Comparison of ENCODE assay signal across 20 cellular contexts in the genomic region with DNA sequence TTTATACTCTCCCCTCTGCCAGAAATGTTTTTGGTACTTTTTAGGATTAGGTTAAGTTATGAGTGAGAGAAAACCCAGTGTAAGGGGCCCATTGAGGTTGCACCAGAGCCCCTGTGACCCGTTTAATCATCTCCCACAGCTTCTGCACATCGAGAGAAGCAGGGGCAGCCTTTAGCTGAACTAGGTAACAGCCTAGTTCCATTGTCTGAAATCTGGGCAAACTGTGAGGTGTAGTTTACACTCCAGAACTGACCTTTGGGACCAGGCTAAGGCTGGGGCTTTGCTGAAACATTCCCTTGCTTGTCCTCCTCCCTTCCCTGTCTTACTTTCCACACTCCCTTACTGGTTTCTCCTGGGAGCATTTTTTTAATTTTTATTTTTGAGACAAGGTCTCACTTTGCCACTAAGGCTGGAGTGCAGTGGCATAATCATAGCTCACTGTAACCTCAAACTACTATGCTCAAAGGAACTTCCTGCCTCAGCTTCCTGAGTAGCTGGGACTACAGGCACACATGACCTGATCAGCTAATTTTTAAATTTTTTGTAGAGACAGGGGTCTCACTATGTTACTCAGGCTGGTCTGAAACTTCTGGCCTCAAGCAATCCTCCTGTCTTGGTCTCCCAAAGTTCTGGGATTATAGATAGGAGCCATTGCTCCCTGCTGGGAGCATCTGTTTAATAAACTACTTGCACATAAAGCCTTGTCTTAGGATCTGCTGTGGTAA. TPM values are rescaled to one million over a fixed set of nuclear protein-coding genes. Genes with fewer than 3 reads are reported as not detected.
DNase-seq lines count a peak whose midpoint lies in the region; ATAC-seq and TF ChIP-seq lines count a peak whose summit lies in the region.
"Had no signal": no experiment of that assay in that cellular context is flagged by ENCODE, and none has a peak within 500 bp of the region (broad histone marks: within the 10 kb centered on the region; RNA-seq: fewer than 3 reads in every experiment).

No MANE protein-coding gene starts in this region.

- ATAC-seq in T-helper 17 cell = peak; percentile 87
- ATAC-seq in stimulated activated effector memory CD8-positive, alpha-beta T cell treated with anti-CD3 and anti-CD28 coated beads, Interleukin-12 subunit alpha, Interleukin-12 subunit beta, amount 100 ng/mL, for 72 hours = no peak
- ATAC-seq in left lung = no peak
- no peak for ATAC-seq in HG02938 (IDR thresholded peaks at IDR 0.05; ENCODE audit: unreplicated experiment)
- ATAC-seq: Panc1 had no signal

- H3K9me3 Mint-ChIP-seq in activated T-cell treated with anti-CD3 and anti-CD28 coated beads, Interleukin-2, amount 50 U/mL, for 24 hours = peaks cover 7% of the 10 kb centered on the region
- peaks cover 5% of the 10 kb centered on the region for H3K9me3 Mint-ChIP-seq in stimulated activated effector memory CD8-positive, alpha-beta T cell treated with anti-CD3 and anti-CD28 coated beads, Interleukin-12 subunit alpha, Interleukin-12 subunit beta, amount 100 ng/mL, for 72 hours
- H3K9me3 Mint-ChIP-seq: activated B cell treated with CpG ODN at 0.5 μM for 24 hours had no signal

- DNase-seq in activated T-cell treated with anti-CD3 and anti-CD28 coated beads, Interleukin-2, amount 50 U/mL, for 24 hours = no peak
- no peak for DNase-seq in activated T-cell treated with anti-CD3 and anti-CD28 coated beads, Interleukin-2, amount 50 U/mL, for 48 hours
- DNase-seq in T-helper 17 cell (no peak), left lung (no peak), kidney tubule cell (ENCODE audit: low spot score) (no peak)
- DNase-seq in effector memory CD4-positive, alpha-beta T cell = no peak
- DNase-seq in stimulated activated effector memory CD8-positive, alpha-beta T cell treated with anti-CD3 and anti-CD28 coated beads, Interleukin-12 subunit alpha, Interleukin-12 subunit beta, amount 100 ng/mL, for 72 hours (ENCODE audit: low spot score in 2 of 2) = no peak
- DNase-seq: activated B cell treated with CpG ODN at 0.5 μM for 24 hours, left ventricle myocardium inferior, naive B cell, NCI-H2029, NCI-H69 had no signal

- H3K4me1 ChIP-seq in effector memory CD4-positive, alpha-beta T cell (ENCODE audit: control insufficient read depth, insufficient read depth, low read length, poor library complexity, severe bottlenecking) = peaks cover 23% of the 10 kb centered on the region
- H3K4me1 ChIP-seq in left lung = no peaks in the 10 kb centered on the region

- intact Hi-C loops in left lung (cut with DNase I) = no loop called here

- no peaks in the 10 kb centered on the region for H3K27me3 ChIP-seq in effector memory CD4-positive, alpha-beta T cell (replicated peaks; ENCODE audit: control insufficient read depth, insufficient read depth, low read length, poor library complexity, severe bottlenecking)
- no peaks in the 10 kb centered on the region for H3K27me3 ChIP-seq in left lung

- peaks cover 3% of the 10 kb centered on the region for H3K36me3 Mint-ChIP-seq in activated T-cell treated with anti-CD3 and anti-CD28 coated beads, Interleukin-2, amount 50 U/mL, for 24 hours (ENCODE audit: low read depth)
- peaks cover 6% of the 10 kb centered on the region for H3K36me3 Mint-ChIP-seq in T-helper 17 cell (ENCODE audit: low read depth)
- H3K36me3 Mint-ChIP-seq in stimulated activated effector memory CD8-positive, alpha-beta T cell treated with anti-CD3 and anti-CD28 coated beads, Interleukin-12 subunit alpha, Interleukin-12 subunit beta, amount 100 ng/mL, for 72 hours = no peaks in the 10 kb centered on the region
- H3K36me3 Mint-ChIP-seq: brain, naive B cell had no signal

- peaks cover 53% of the 10 kb centered on the region for H3K4me1 Mint-ChIP-seq in activated T-cell treated with anti-CD3 and anti-CD28 coated beads, Interleukin-2, amount 50 U/mL, for 24 hours (ENCODE audit: low read depth)
- H3K4me1 Mint-ChIP-seq in T-helper 17 cell = peaks cover 30% of the 10 kb centered on the region
- peaks cover 53% of the 10 kb centered on the region for H3K4me1 Mint-ChIP-seq in stimulated activated effector memory CD8-positive, alpha-beta T cell treated with anti-CD3 and anti-CD28 coated beads, Interleukin-12 subunit alpha, Interleukin-12 subunit beta, amount 100 ng/mL, for 72 hours
- H3K4me1 Mint-ChIP-seq: activated B cell treated with CpG ODN at 0.5 μM for 24 hours, brain, naive B cell had no signal

- H3K9me3 ChIP-seq in T-helper 17 cell (ENCODE audit: control insufficient read depth, low read length, poor library complexity, severe bottlenecking) (no peaks in the 10 kb centered on the region), left lung (no peaks in the 10 kb centered on the region)
- H3K9me3 ChIP-seq in effector memory CD4-positive, alpha-beta T cell (ENCODE audit: control insufficient read depth, low read length) = no peaks in the 10 kb centered on the region
- H3K9me3 ChIP-seq: left ventricle myocardium inferior had no signal

- H3K27ac Mint-ChIP-seq in activated T-cell treated with anti-CD3 and anti-CD28 coated beads, Interleukin-2, amount 50 U/mL, for 24 hours = peak overlapping the region; percentile 90
- H3K27ac Mint-ChIP-seq in T-helper 17 cell = peak overlapping the region; percentile 95
- H3K27ac Mint-ChIP-seq in stimulated activated effector memory CD8-positive, alpha-beta T cell treated with anti-CD3 and anti-CD28 coated beads, Interleukin-12 subunit alpha, Interleukin-12 subunit beta, amount 100 ng/mL, for 72 hours = peak overlapping the region; percentile 96
- H3K27ac Mint-ChIP-seq: activated B cell treated with CpG ODN at 0.5 μM for 24 hours, naive B cell had no signal

- no peak overlapping the region for H3K4me3 Mint-ChIP-seq in activated T-cell treated with anti-CD3 and anti-CD28 coated beads, Interleukin-2, amount 50 U/mL, for 24 hours
- peak overlapping the region; percentile 51 for H3K4me3 Mint-ChIP-seq in T-helper 17 cell
- peak overlapping the region; percentile 43 for H3K4me3 Mint-ChIP-seq in stimulated activated effector memory CD8-positive, alpha-beta T cell treated with anti-CD3 and anti-CD28 coated beads, Interleukin-12 subunit alpha, Interleukin-12 subunit beta, amount 100 ng/mL, for 72 hours
- H3K4me3 Mint-ChIP-seq: activated B cell treated with CpG ODN at 0.5 μM for 24 hours, brain, naive B cell had no signal

- H3K27me3 Mint-ChIP-seq in activated T-cell treated with anti-CD3 and anti-CD28 coated beads, Interleukin-2, amount 50 U/mL, for 24 hours = no peaks in the 10 kb centered on the region
- peaks cover 6% of the 10 kb centered on the region for H3K27me3 Mint-ChIP-seq in T-helper 17 cell

- no peaks in the 10 kb centered on the region for H3K36me3 ChIP-seq in effector memory CD4-positive, alpha-beta T cell (ENCODE audit: control insufficient read depth, insufficient read depth, low read length)
- no peaks in the 10 kb centered on the region for H3K36me3 ChIP-seq in left lung
- H3K36me3 ChIP-seq: left ventricle myocardium inferior had no signal

- no peak overlapping the region for H3K4me3 ChIP-seq in effector memory CD4-positive, alpha-beta T cell (ENCODE audit: insufficient read depth, low read depth, low read length, poor library complexity, severe bottlenecking)
- H3K4me3 ChIP-seq in left lung = no peak overlapping the region
- H3K4me3 ChIP-seq: left ventricle myocardium inferior had no signal

- TF ChIP-seq CTCF in left lung (IDR thresholded peaks at IDR 0.05) = no peak

- peak overlapping the region; percentile 47 for H3K27ac ChIP-seq in effector memory CD4-positive, alpha-beta T cell (ENCODE audit: insufficient read depth, low read length, poor library complexity, severe bottlenecking)
- H3K27ac ChIP-seq in left lung = peak overlapping the region in 1 of 2 donors; percentile 34
- H3K27ac ChIP-seq: left ventricle myocardium inferior had no signal

RNA-seq across cellular contexts. Expression of gene DHRS2, which starts 25.9 kb away (rescaled TPM):
- total RNA-seq in T-helper 17 cell (not detected), left lung (under 1 TPM; 0.26 to 0.55 TPM)
- total RNA-seq: activated B cell treated with CpG ODN at 0.5 μM for 24 hours, fibroblast of lung, left ventricle myocardium inferior had no signal

RNA-seq across cellular contexts. Expression of gene JPH4, which starts 31.7 kb away (rescaled TPM):
- total RNA-seq in T-helper 17 cell = not detected
- total RNA-seq in left lung = 1 to 10 TPM; 1.3 TPM
- total RNA-seq: A673, Calu3, fibroblast of lung, MCF 10A, pulmonary artery endothelial cell had no signal

RNA-seq across cellular contexts. Expression of gene AP1G2, which starts 42.7 kb away (rescaled TPM):
- total RNA-seq in T-helper 17 cell (100 to 1,000 TPM; 268 to 313 TPM), left lung (100 to 1,000 TPM in 1 of 2 donors, 10 to 100 TPM in 1; 93.7 to 121 TPM)

RNA-seq across cellular contexts. Expression of gene THTPA, which starts 54.2 kb away (rescaled TPM):
- total RNA-seq in T-helper 17 cell (10 to 100 TPM in 1 of 2 donors, 1 to 10 TPM in 1; 10.0 to 13.6 TPM), left lung (10 to 100 TPM; 15.2 to 20.3 TPM)

RNA-seq across cellular contexts. Expression of gene ZFHX2, which starts 58.7 kb away (rescaled TPM):
- under 1 TPM; 0.16 to 0.27 TPM for total RNA-seq in T-helper 17 cell
- 1 to 10 TPM; 2.9 to 3.1 TPM for total RNA-seq in left lung
